Comparison of ENCODE assay signal across 15 cellular contexts in genomic region chr1:156668801-156669637, GRCh38. TPM values are rescaled to one million over a fixed set of nuclear protein-coding genes. Genes with fewer than 3 reads are reported as not detected.
DNase-seq lines count a peak whose midpoint lies in the region; ATAC-seq and TF ChIP-seq lines count a peak whose summit lies in the region.
"Had no signal": no experiment of that assay in that cellular context is flagged by ENCODE, and none has a peak within 500 bp of the region (broad histone marks: within the 10 kb centered on the region; RNA-seq: fewer than 3 reads in every experiment).

No MANE protein-coding gene starts in this region.

- no peaks in the 10 kb centered on the region for H3K27me3 ChIP-seq in HAP-1 (ENCODE audit: low read depth)
- H3K27me3 ChIP-seq: adrenal gland had no signal

- H3K27me3 Mint-ChIP-seq in WTC11 (ENCODE audit: low read depth), result peaks cover 4% of the 10 kb centered on the region; the same call in 1 of the 2 replicates
- H3K27me3 Mint-ChIP-seq in stimulated activated naive B cell treated with anti-CD40 and anti-IgM and Interleukin-4, amounts not matched to agents 10 μg/mL and 1 μg/mL and 100 μg/mL, for 72 hours, result peaks cover 24 to 43% of the 10 kb centered on the region in 2 donors

- H3K9me3 ChIP-seq in HEK293 (ENCODE audit: control insufficient read depth, insufficient read depth, low read depth, low read length) (no peaks in the 10 kb centered on the region), HAP-1 (no peaks in the 10 kb centered on the region)
- H3K9me3 ChIP-seq: adrenal gland had no signal

- no peak overlapping the region for H3K27ac ChIP-seq in HEK293 (ENCODE audit: extremely low read depth, low read depth, low read length)

- CTCF ChIA-PET in HEK293 (lab: Yijun Ruan, JAX) (interaction anchor here (1.5 to 15.2 kb wide), 3 partner anchors 9 to 41 kb away, joined by 4 to 564 read pairs (median 5); partner anchors contain the start of gene NES), WTC11 (lab: Charles Lee) (interaction anchor here (1.2 to 4.1 kb wide), 11 partner anchors 8 to 57 kb away, joined by 4 to 17 read pairs (median 6); partner anchors contain the start of genes CRABP2 and NES)

- H3K27ac Mint-ChIP-seq in WTC11, result peak overlapping the region; percentile 92
- H3K27ac Mint-ChIP-seq in stimulated activated naive B cell treated with anti-CD40 and anti-IgM and Interleukin-4, amounts not matched to agents 10 μg/mL and 1 μg/mL and 100 μg/mL, for 72 hours, result peak overlapping the region; percentile 62
- H3K27ac Mint-ChIP-seq: effector memory CD8-positive, alpha-beta T cell had no signal

- DNase-seq in WTC11 (ENCODE audit: low spot score) (no peak), islet precursor cell (peak; percentile 99), HAP-1 (ENCODE audit: low spot score in 2 of 2) (no peak), NCI-H524 treated with DMSO at 0.1 percent for 48 hours (lab: John Stamatoyannopoulos, UW) (no peak)
- DNase-seq in stimulated activated naive B cell treated with anti-CD40 and anti-IgM and Interleukin-4, amounts not matched to agents 10 μg/mL and 1 μg/mL and 100 μg/mL, for 72 hours, result no peak
- DNase-seq: adrenal gland; CD4-positive, CD25-positive, alpha-beta regulatory T cell; effector memory CD8-positive, alpha-beta T cell; hippocampal formation; KBM-7; NCI-H1694; T1000 had no signal

- no peak overlapping the region for H3K4me3 ChIP-seq in HEK293 (ENCODE audit: low read depth, low read length)
- no peak overlapping the region for H3K4me3 ChIP-seq in HAP-1
- H3K4me3 ChIP-seq: adrenal gland had no signal

- H3K36me3 Mint-ChIP-seq in WTC11, result peaks cover 24% of the 10 kb centered on the region
- no peaks in the 10 kb centered on the region for H3K36me3 Mint-ChIP-seq in stimulated activated naive B cell treated with anti-CD40 and anti-IgM and Interleukin-4, amounts not matched to agents 10 μg/mL and 1 μg/mL and 100 μg/mL, for 72 hours
- H3K36me3 Mint-ChIP-seq: CD4-positive, CD25-positive, alpha-beta regulatory T cell had no signal

- in situ Hi-C loops in HAP-1 (cut with MboI; ENCODE audit: low sequenced_read_pairs), result no loop called here

- TF ChIP-seq CTCF in HEK293 (tag by site-specific recombination; IDR thresholded peaks at IDR 0.05) (no peak), WTC11 (IDR thresholded peaks at IDR 0.05) (no peak)

- peak overlapping the region; percentile 20 for H3K4me3 Mint-ChIP-seq in WTC11
- no peak overlapping the region for H3K4me3 Mint-ChIP-seq in stimulated activated naive B cell treated with anti-CD40 and anti-IgM and Interleukin-4, amounts not matched to agents 10 μg/mL and 1 μg/mL and 100 μg/mL, for 72 hours
- H3K4me3 Mint-ChIP-seq: CD4-positive, CD25-positive, alpha-beta regulatory T cell; effector memory CD8-positive, alpha-beta T cell had no signal

- ATAC-seq in WTC11 (peak; percentile 17), HG03565 (IDR thresholded peaks at IDR 0.05; ENCODE audit: unreplicated experiment) (no peak), esophagus mucosa (no peak)
- ATAC-seq in stimulated activated naive B cell treated with anti-CD40 and anti-IgM and Interleukin-4, amounts not matched to agents 10 μg/mL and 1 μg/mL and 100 μg/mL, for 72 hours (replicated peaks), result no peak
- ATAC-seq: effector memory CD8-positive, alpha-beta T cell had no signal

- 0 out of 2 replicates have a peak, but pooled peaks cover 5% of the 10 kb centered on the region for H3K4me1 ChIP-seq in HEK293 (ENCODE audit: control insufficient read depth, insufficient read depth, low read length)
- peaks cover 22% of the 10 kb centered on the region for H3K4me1 ChIP-seq in HAP-1

- POLR2A ChIA-PET in HEK293 (lab: Yijun Ruan, JAX), result interaction anchor here (1.2 kb wide), 1 partner anchor 8 kb away, joined by 4 read pairs; no protein-coding TSS in a partner anchor
- POLR2A ChIA-PET in WTC11 (lab: Charles Lee), result interaction anchor here (1.0 to 1.9 kb wide), 3 partner anchors 8 to 20 kb away, joined by 3 to 21 read pairs (median 5); partner anchors contain the start of gene NES

- H3K36me3 ChIP-seq in HEK293 (ENCODE audit: control insufficient read depth in 2 of 2, insufficient read depth in 1 of 2, low read length in 2 of 2), result peaks cover 0 to 10% of the 10 kb centered on the region in 2 experiments; a peak in 1 of 3 replicates
- peaks cover 15% of the 10 kb centered on the region for H3K36me3 ChIP-seq in HAP-1 (replicated peaks)
- H3K36me3 ChIP-seq: adrenal gland had no signal

- H3K4me1 Mint-ChIP-seq in WTC11, result peaks cover 88% of the 10 kb centered on the region
- H3K4me1 Mint-ChIP-seq in stimulated activated naive B cell treated with anti-CD40 and anti-IgM and Interleukin-4, amounts not matched to agents 10 μg/mL and 1 μg/mL and 100 μg/mL, for 72 hours, result peaks cover 19 to 22% of the 10 kb centered on the region in 2 donors

- H3K9me3 Mint-ChIP-seq in WTC11, result peaks cover 11% of the 10 kb centered on the region
- no peaks in the 10 kb centered on the region for H3K9me3 Mint-ChIP-seq in stimulated activated naive B cell treated with anti-CD40 and anti-IgM and Interleukin-4, amounts not matched to agents 10 μg/mL and 1 μg/mL and 100 μg/mL, for 72 hours
- H3K9me3 Mint-ChIP-seq: CD4-positive, CD25-positive, alpha-beta regulatory T cell; effector memory CD8-positive, alpha-beta T cell had no signal

TF ChIP-seq in HEK293, 187 proteins besides CTCF, POLR2A, EP300 and RAD21:
- TF ChIP-seq KLF9 (tag by site-specific recombination; IDR thresholded peaks at IDR 0.05; ENCODE audit: low read depth) (0 out of 2 replicates have a peak, but pooled peaks have one; percentile 35), PRDM10 (tag by site-specific recombination; IDR thresholded peaks at IDR 0.05) (peak; percentile 89), ZFP3 (tag by site-specific recombination; IDR thresholded peaks at IDR 0.05; ENCODE audit: low read depth) (no peak)
TF ChIP-seq in HEK293: peak in this region for 2.

TF ChIP-seq in WTC11, 78 proteins besides CTCF, POLR2A, EP300 and RAD21 (continues in another document):
- 0 out of 2 replicates have a peak, but pooled peaks have one; percentile 11 for TF ChIP-seq NFATC4 (CRISPR knock-in tag; IDR thresholded peaks at IDR 0.05)
- TF ChIP-seq MYBL2 (CRISPR knock-in tag; IDR thresholded peaks at IDR 0.05), result no peak
- TF ChIP-seq, protein P1, sequence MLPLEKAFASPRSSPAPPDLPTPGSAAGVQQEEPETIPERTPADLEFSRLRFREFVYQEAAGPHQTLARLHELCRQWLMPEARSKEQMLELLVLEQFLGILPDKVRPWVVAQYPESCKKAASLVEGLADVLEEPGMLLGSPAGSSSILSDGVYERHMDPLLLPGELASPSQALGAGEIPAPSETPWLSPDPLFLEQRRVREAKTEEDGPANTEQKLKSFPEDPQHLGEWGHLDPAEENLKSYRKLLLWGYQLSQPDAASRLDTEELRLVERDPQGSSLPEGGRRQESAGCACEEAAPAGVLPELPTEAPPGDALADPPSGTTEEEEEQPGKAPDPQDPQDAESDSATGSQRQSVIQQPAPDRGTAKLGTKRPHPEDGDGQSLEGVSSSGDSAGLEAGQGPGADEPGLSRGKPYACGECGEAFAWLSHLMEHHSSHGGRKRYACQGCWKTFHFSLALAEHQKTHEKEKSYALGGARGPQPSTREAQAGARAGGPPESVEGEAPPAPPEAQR (CRISPR knock-in tag; IDR thresholded peaks at IDR 0.05), result no peak
- TF ChIP-seq, protein P2, sequence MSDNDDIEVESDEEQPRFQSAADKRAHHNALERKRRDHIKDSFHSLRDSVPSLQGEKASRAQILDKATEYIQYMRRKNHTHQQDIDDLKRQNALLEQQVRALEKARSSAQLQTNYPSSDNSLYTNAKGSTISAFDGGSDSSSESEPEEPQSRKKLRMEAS (CRISPR knock-in tag; IDR thresholded peaks at IDR 0.05), result peak; percentile 58; the same call in 1 of the 2 replicates
- TF ChIP-seq E2F4 (CRISPR knock-in tag; IDR thresholded peaks at IDR 0.05; ENCODE audit: borderline replicate concordance, low read depth), result no peak
- TF ChIP-seq PRRX2 (CRISPR knock-in tag; IDR thresholded peaks at IDR 0.05), result 0 out of 2 replicates have a peak, but pooled peaks have one; percentile 73

RNA-seq across cellular contexts. Expression of gene NES, which starts 8.2 kb away (rescaled TPM):
- total RNA-seq in WTC11 (2021) (103 to 127 TPM (median 104 TPM) in 3 replicates), esophagus mucosa (3.0 TPM)

RNA-seq across cellular contexts. Expression of gene BCAN, which starts 27.1 kb away (rescaled TPM):
- total RNA-seq in WTC11 (2021), result 2.5 to 3.7 TPM (median 3.6 TPM) in 3 replicates
- total RNA-seq in esophagus mucosa, result not detected
- total RNA-seq: CD4-positive, CD25-positive, alpha-beta regulatory T cell had no signal

RNA-seq across cellular contexts. Expression of gene CRABP2, which starts 36.4 kb away (rescaled TPM):
- 135 to 195 TPM (median 186 TPM) in 3 replicates for total RNA-seq in WTC11 (2021)
- 1,373 TPM for total RNA-seq in esophagus mucosa

RNA-seq across cellular contexts. Expression of gene HAPLN2, which starts 49.8 kb away (rescaled TPM):
- total RNA-seq in WTC11 (2021) (1.1 to 1.3 TPM (median 1.2 TPM) in 3 replicates), esophagus mucosa (not detected)
- total RNA-seq: CD4-positive, CD25-positive, alpha-beta regulatory T cell had no signal

RNA-seq across cellular contexts. Expression of gene METTL25B, which starts 59.2 kb away (rescaled TPM):
- total RNA-seq in WTC11 (2021) (32.0 to 41.0 TPM (median 37.9 TPM) in 3 replicates), esophagus mucosa (23.5 TPM)

Comparison
In these comparisons a context has a peak if more than half of its experiments do, and no peak if none do; other contexts are left out.
1. RNA of gene NES, which starts 8.2 kb away (total RNA-seq): 103 to 127 TPM in WTC11; 3.0 TPM in esophagus mucosa (single experiment); every median in the first group is over 10 times any median in the second.